In the genomic region with DNA sequence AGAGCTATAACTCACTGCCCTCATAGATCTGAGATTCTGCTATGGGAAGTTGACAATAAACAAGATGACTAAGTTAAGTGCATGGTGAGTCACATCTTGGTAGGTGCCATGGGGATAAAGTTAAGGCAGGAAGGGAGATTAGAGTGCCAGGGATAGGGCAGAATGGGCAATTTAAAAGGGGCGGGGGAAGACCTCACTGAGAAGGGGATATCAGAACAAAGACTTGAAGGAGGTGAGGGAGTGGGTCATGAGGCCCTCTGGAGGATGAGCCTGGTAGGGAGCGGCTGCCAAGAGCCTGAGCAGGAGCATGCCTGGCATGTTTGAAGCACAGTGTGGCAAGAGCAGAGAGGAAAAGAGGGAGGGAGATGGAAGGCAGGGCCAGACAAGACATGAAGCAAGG, we compare ENCODE assay signal across 20 cellular contexts. TPM values are rescaled to one million over a fixed set of nuclear protein-coding genes. Genes with fewer than 3 reads are reported as not detected.
DNase-seq lines count a peak whose midpoint lies in the region; ATAC-seq and TF ChIP-seq lines count a peak whose summit lies in the region.
"Had no signal": no experiment of that assay in that cellular context is flagged by ENCODE, and none has a peak within 500 bp of the region (broad histone marks: within the 10 kb centered on the region; RNA-seq: fewer than 3 reads in every experiment).

No MANE protein-coding gene starts in this region.

- peak; percentile 14; the same call in 1 of the 2 replicates for TF ChIP-seq CTCF in OCI-LY1 (IDR thresholded peaks at IDR 0.05; ENCODE audit: low read length)
- TF ChIP-seq CTCF in upper lobe of right lung (IDR thresholded peaks at IDR 0.05), result no peak
- TF ChIP-seq CTCF in nephron progenitor cell (IDR thresholded peaks at IDR 0.05), result no peak
- no peak for TF ChIP-seq CTCF in hepatocyte (IDR thresholded peaks at IDR 0.05; ENCODE audit: poor library complexity)

- intact Hi-C loops in upper lobe of right lung (cut with DNase I), result no loop called here

- H3K27ac ChIP-seq in OCI-LY1 (ENCODE audit: low read depth, low read length, poor library complexity, severe bottlenecking) (no peak overlapping the region), upper lobe of right lung (no peak overlapping the region), hepatocyte (no peak overlapping the region)
- H3K27ac ChIP-seq: neutrophil, SK-N-MC, thoracic aorta had no signal

- no peak overlapping the region for H3K9ac ChIP-seq in OCI-LY1 (ENCODE audit: low read length)

- H3K36me3 ChIP-seq in OCI-LY1 (ENCODE audit: insufficient read depth, low read length), result no peaks in the 10 kb centered on the region
- H3K36me3 ChIP-seq in upper lobe of right lung, result no peaks in the 10 kb centered on the region
- H3K36me3 ChIP-seq in hepatocyte (replicated peaks; ENCODE audit: insufficient read depth, low read depth), result no peaks in the 10 kb centered on the region
- H3K36me3 ChIP-seq: neutrophil, thoracic aorta had no signal

- H3K9me2 ChIP-seq in OCI-LY1 (ENCODE audit: low read depth, low read length), result no peaks in the 10 kb centered on the region
- H3K9me2 ChIP-seq in hepatocyte (replicated peaks; ENCODE audit: insufficient read depth), result no peaks in the 10 kb centered on the region

- H3F3A ChIP-seq in OCI-LY1 (ENCODE audit: insufficient read depth, low read length), result no peaks in the 10 kb centered on the region

- no peaks in the 10 kb centered on the region for H3K79me2 ChIP-seq in OCI-LY1 (ENCODE audit: insufficient read depth, low read length)
- no peaks in the 10 kb centered on the region for H3K79me2 ChIP-seq in hepatocyte

- H3K4me2 ChIP-seq in OCI-LY1 (ENCODE audit: low read length), result no peak overlapping the region
- no peak overlapping the region for H3K4me2 ChIP-seq in hepatocyte
- H3K4me2 ChIP-seq: smooth muscle cell had no signal

- peak; percentile 66 for ATAC-seq in esophagus mucosa
- ATAC-seq in upper lobe of right lung, result peak; percentile 17
- ATAC-seq in stimulated activated effector memory CD8-positive, alpha-beta T cell treated with anti-CD3 and anti-CD28 coated beads, Interleukin-12 subunit alpha, Interleukin-12 subunit beta, amount 100 ng/mL, for 72 hours, result no peak
- ATAC-seq: activated T-cell treated with anti-CD3 and anti-CD28 coated beads, Interleukin-2, amount 50 U/mL, for 4 hours; GM12878; HepG2 had no signal

- no peak overlapping the region for H3K27ac Mint-ChIP-seq in nephron progenitor cell
- no peak overlapping the region for H3K27ac Mint-ChIP-seq in stimulated activated effector memory CD8-positive, alpha-beta T cell treated with anti-CD3 and anti-CD28 coated beads, Interleukin-12 subunit alpha, Interleukin-12 subunit beta, amount 100 ng/mL, for 72 hours

- H3K4me3 ChIP-seq in OCI-LY1 (ENCODE audit: low read depth, low read length, poor library complexity, severe bottlenecking), result no peak overlapping the region
- no peak overlapping the region for H3K4me3 ChIP-seq in upper lobe of right lung
- H3K4me3 ChIP-seq in hepatocyte, result no peak overlapping the region
- H3K4me3 ChIP-seq: GM12878, SK-N-MC, smooth muscle cell, thoracic aorta had no signal

- peaks cover 46% of the 10 kb centered on the region for H3K36me3 Mint-ChIP-seq in nephron progenitor cell (ENCODE audit: low read depth)
- H3K36me3 Mint-ChIP-seq in stimulated activated effector memory CD8-positive, alpha-beta T cell treated with anti-CD3 and anti-CD28 coated beads, Interleukin-12 subunit alpha, Interleukin-12 subunit beta, amount 100 ng/mL, for 72 hours, result no peaks in the 10 kb centered on the region

- peaks cover 3% of the 10 kb centered on the region; the same call in 1 of the 2 replicates for H3K9me3 ChIP-seq in OCI-LY1 (ENCODE audit: low read length)
- peaks cover 4% of the 10 kb centered on the region for H3K9me3 ChIP-seq in upper lobe of right lung
- H3K9me3 ChIP-seq in hepatocyte (ENCODE audit: low read depth), result no peaks in the 10 kb centered on the region
- H3K9me3 ChIP-seq: neutrophil had no signal

- H4K20me1 ChIP-seq in OCI-LY1 (ENCODE audit: insufficient read depth, low read length) (no peaks in the 10 kb centered on the region), hepatocyte (ENCODE audit: insufficient read depth, poor library complexity, severe bottlenecking) (no peaks in the 10 kb centered on the region)

- H3K27me3 ChIP-seq in OCI-LY1 (ENCODE audit: insufficient read depth, low read length), result peaks cover 7% of the 10 kb centered on the region; the same call in 1 of the 2 replicates
- no peaks in the 10 kb centered on the region for H3K27me3 ChIP-seq in upper lobe of right lung
- no peaks in the 10 kb centered on the region for H3K27me3 ChIP-seq in hepatocyte
- H3K27me3 ChIP-seq: neutrophil had no signal

- 73% methylated on average over 2 of the region's 2 CpGs for WGBS in hepatocyte (ENCODE audit: low lambda C conversion rate, missing lambda C conversion rate)

- H3K4me1 ChIP-seq in OCI-LY1 (ENCODE audit: insufficient read depth, low read length, severe bottlenecking) (no peaks in the 10 kb centered on the region), upper lobe of right lung (no peaks in the 10 kb centered on the region), hepatocyte (ENCODE audit: insufficient read depth) (no peaks in the 10 kb centered on the region)
- H3K4me1 ChIP-seq: Caco-2 had no signal

- no peak overlapping the region for H3K4me3 Mint-ChIP-seq in nephron progenitor cell
- H3K4me3 Mint-ChIP-seq in stimulated activated effector memory CD8-positive, alpha-beta T cell treated with anti-CD3 and anti-CD28 coated beads, Interleukin-12 subunit alpha, Interleukin-12 subunit beta, amount 100 ng/mL, for 72 hours, result no peak overlapping the region
- H3K4me3 Mint-ChIP-seq: activated T-cell treated with anti-CD3 and anti-CD28 coated beads, Interleukin-2, amount 50 U/mL, for 4 hours had no signal

- no peak overlapping the region for H2AFZ ChIP-seq in OCI-LY1 (ENCODE audit: low read length)
- H2AFZ ChIP-seq in hepatocyte, result no peak overlapping the region

- peaks cover 20% of the 10 kb centered on the region for H3K27me3 Mint-ChIP-seq in nephron progenitor cell (ENCODE audit: low read depth, poor library complexity)

- H3K9me3 Mint-ChIP-seq in nephron progenitor cell, result peaks cover 53% of the 10 kb centered on the region
- peaks cover 14% of the 10 kb centered on the region for H3K9me3 Mint-ChIP-seq in stimulated activated effector memory CD8-positive, alpha-beta T cell treated with anti-CD3 and anti-CD28 coated beads, Interleukin-12 subunit alpha, Interleukin-12 subunit beta, amount 100 ng/mL, for 72 hours

- H3K4me1 Mint-ChIP-seq in nephron progenitor cell, result no peaks in the 10 kb centered on the region
- no peaks in the 10 kb centered on the region for H3K4me1 Mint-ChIP-seq in stimulated activated effector memory CD8-positive, alpha-beta T cell treated with anti-CD3 and anti-CD28 coated beads, Interleukin-12 subunit alpha, Interleukin-12 subunit beta, amount 100 ng/mL, for 72 hours

- DNase-seq in NCI-H82 (lab: John Stamatoyannopoulos, UW) (peak; percentile 12), NCI-H82 treated with DMSO at 0.1 percent for 48 hours (lab: John Stamatoyannopoulos, UW; ENCODE audit: unreplicated experiment) (no peak), upper lobe of right lung (peak; percentile 11), nephron progenitor cell (no peak), hepatocyte (ENCODE audit: low spot score) (no peak)
- DNase-seq in stimulated activated effector memory CD8-positive, alpha-beta T cell treated with anti-CD3 and anti-CD28 coated beads, Interleukin-12 subunit alpha, Interleukin-12 subunit beta, amount 100 ng/mL, for 72 hours (ENCODE audit: low spot score in 2 of 2), result no peak
- DNase-seq: activated T-cell treated with anti-CD3 and anti-CD28 coated beads, Interleukin-2, amount 50 U/mL, for 4 hours; Caco-2; NCI-H1417 treated with DMSO at 0.1 percent for 48 hours; NCI-H774 had no signal

RNA-seq across cellular contexts. Expression of a gene that starts 34.8 kb away (rescaled TPM):
- total RNA-seq in esophagus mucosa, result 1.5 TPM
- 501 TPM for total RNA-seq in upper lobe of right lung
- total RNA-seq in hepatocyte, result 18.1 and 18.4 TPM in 2 replicates
- polyA plus RNA-seq in hepatocyte, result 17.4 and 22.0 TPM in 2 replicates
- total RNA-seq: HepG2 had no signal
- polyA plus RNA-seq: HepG2 had no signal

RNA-seq across cellular contexts. Expression of a gene that starts 34.9 kb away (rescaled TPM):
- total RNA-seq in esophagus mucosa (not detected), upper lobe of right lung (not detected), hepatocyte (not detected in 2 replicates)
- polyA plus RNA-seq in hepatocyte, result 0.19 and 0.21 TPM in 2 replicates
- total RNA-seq: activated T-cell treated with anti-CD3 and anti-CD28 coated beads, Interleukin-2, amount 50 U/mL, for 4 hours; astrocyte; Caco-2; GM12878; HepG2; liver; smooth muscle cell had no signal
- polyA plus RNA-seq: GM12878, HepG2, liver had no signal

RNA-seq across cellular contexts. Expression of a gene that starts 54.0 kb away (rescaled TPM):
- total RNA-seq in esophagus mucosa (2.4 TPM), upper lobe of right lung (20.1 TPM), hepatocyte (3.1 and 6.3 TPM in 2 replicates)
- polyA plus RNA-seq in hepatocyte, result 4.4 and 5.2 TPM in 2 replicates
- total RNA-seq: HepG2 had no signal
- polyA plus RNA-seq: HepG2 had no signal

Comparison
In these comparisons a context has a peak if more than half of its experiments do, and no peak if none do; other contexts are left out.
1. DNase-seq: peak in NCI-H82 (single experiment) and upper lobe of right lung (single experiment); none in NCI-H82 treated with DMSO at 0.1 percent for 48 hours (single experiment), nephron progenitor cell (single experiment), stimulated activated effector memory CD8-positive, alpha-beta T cell treated with anti-CD3 and anti-CD28 coated beads, Interleukin-12 subunit alpha, Interleukin-12 subunit beta, amount 100 ng/mL, for 72 hours (0 of 2) and hepatocyte (single experiment).
2. RNA of a gene that starts 34.8 kb away (total RNA-seq): 501 TPM in upper lobe of right lung (single experiment); 18.1 to 18.4 TPM in hepatocyte and 1.5 TPM in esophagus mucosa (single experiment); every median in the first group is over 10 times any median in the second.